8 cellular contexts compared by ENCODE assay signal in the genomic region with DNA sequence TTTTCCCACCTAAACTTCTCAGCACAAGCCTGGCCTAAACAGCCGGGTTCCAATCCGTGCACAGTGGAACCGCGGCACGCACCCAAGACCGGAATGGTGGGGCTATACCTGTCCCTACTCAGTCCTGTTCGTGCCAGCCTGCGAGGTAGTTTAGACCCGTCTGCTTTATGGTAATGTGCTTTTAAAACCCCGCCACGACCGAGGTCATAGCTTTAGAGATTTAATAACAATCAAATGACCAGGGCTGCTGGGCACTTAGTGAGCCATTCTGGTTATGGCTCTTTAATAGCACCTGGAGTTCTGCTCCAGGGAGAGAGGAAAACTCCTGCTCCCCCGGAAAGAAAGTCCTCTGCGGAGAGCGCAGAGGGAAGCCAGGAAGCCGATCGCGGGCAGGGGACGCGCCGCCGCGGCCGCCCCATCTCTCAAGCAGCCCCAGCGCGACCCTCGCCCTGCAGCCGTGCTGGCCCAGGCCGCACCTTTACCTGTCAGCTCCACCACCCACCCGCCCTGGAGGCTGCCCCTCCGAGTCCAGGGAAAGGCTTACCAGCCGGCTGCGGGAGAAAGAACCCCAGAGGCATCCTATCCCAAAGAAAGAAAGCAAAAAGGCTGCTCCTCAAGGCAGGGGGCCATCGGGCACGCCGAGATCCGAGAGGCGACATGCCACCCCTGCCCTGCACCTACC. TPM values are rescaled to one million over a fixed set of nuclear protein-coding genes. Genes with fewer than 3 reads are reported as not detected.
DNase-seq lines count a peak whose midpoint lies in the region; ATAC-seq and TF ChIP-seq lines count a peak whose summit lies in the region.

No MANE protein-coding gene starts in this region.

- no peaks in the 10 kb centered on the region for H3K9me3 Mint-ChIP-seq in progenitor cell of endocrine pancreas (ENCODE audit: low read depth)

- no peaks in the 10 kb centered on the region for H3K27me3 Mint-ChIP-seq in progenitor cell of endocrine pancreas

- H3K27me3 ChIP-seq in adrenal gland (no peaks in the 10 kb centered on the region), right atrium auricular region (no peaks in the 10 kb centered on the region)

- H3K36me3 ChIP-seq in adrenal gland (replicated peaks in 1 of 2) (no peaks in the 10 kb centered on the region), right atrium auricular region (no peaks in the 10 kb centered on the region)

- peak overlapping the region in 4 of 5 donors; percentile 81 to 89 (median 86) for H3K27ac ChIP-seq in adrenal gland
- peak overlapping the region; percentile 84 to 87 for H3K27ac ChIP-seq in right atrium auricular region

- no peaks in the 10 kb centered on the region for H3K9me3 ChIP-seq in adrenal gland (replicated peaks in 1 of 3)
- no peaks in the 10 kb centered on the region for H3K9me3 ChIP-seq in right atrium auricular region

- intact Hi-C loops in adrenal gland (cut with DNase I): loop anchor here (10.0 kb wide), 2 partner anchors 55 to 105 kb away; no protein-coding TSS in a partner anchor

- DNase-seq in AG10803 (ENCODE audit: low read depth) (no peak), RPMI8226 (peak; percentile 37), adrenal gland (peak; percentile 30 to 68 (median 43)), right atrium auricular region (ENCODE audit: low spot score) (peak; percentile 61), progenitor cell of endocrine pancreas (ENCODE audit: low spot score, unreplicated experiment) (peak; percentile 55), NCI-H1930 (lab: John Stamatoyannopoulos, UW) (no peak)

- ATAC-seq in GM18909 (IDR thresholded peaks at IDR 0.05; ENCODE audit: poor library complexity, unreplicated experiment): peak; percentile 28
- ATAC-seq in HG03103 (IDR thresholded peaks at IDR 0.05; ENCODE audit: low read depth, unreplicated experiment): peak; percentile 16

- TF ChIP-seq POLR2A in adrenal gland (IDR thresholded peaks at IDR 0.05): no peak

- peak overlapping the region; percentile 97 for H3K27ac Mint-ChIP-seq in progenitor cell of endocrine pancreas

- no peaks in the 10 kb centered on the region for H3K36me3 Mint-ChIP-seq in progenitor cell of endocrine pancreas (ENCODE audit: insufficient read depth)

- H3K4me3 Mint-ChIP-seq in progenitor cell of endocrine pancreas (ENCODE audit: low read depth): peak overlapping the region; percentile 95

- TF ChIP-seq CTCF in AG10803 (conservative IDR thresholded peaks at IDR 0.05; ENCODE audit: low read length) (no peak), adrenal gland (IDR thresholded peaks at IDR 0.05) (no peak), right atrium auricular region (IDR thresholded peaks at IDR 0.05) (no peak), progenitor cell of endocrine pancreas (IDR thresholded peaks at IDR 0.05; ENCODE audit: unreplicated experiment) (no peak)

- WGBS in adrenal gland, 4 donors: 0% methylated on average over 10 to 38 of the region's 38 CpGs

- H3K4me1 Mint-ChIP-seq in progenitor cell of endocrine pancreas (ENCODE audit: low read depth): peaks cover 36% of the 10 kb centered on the region

- H3K4me1 ChIP-seq in adrenal gland (replicated peaks in 1 of 2): peaks cover 12 to 21% of the 10 kb centered on the region in 2 donors
- peaks cover 0 to 31% of the 10 kb centered on the region in 2 donors for H3K4me1 ChIP-seq in right atrium auricular region

- H3K4me3 ChIP-seq in AG10803 (ENCODE audit: low read length) (peak overlapping the region; percentile 87), adrenal gland (peak overlapping the region; percentile 43 to 97 (median 86)), right atrium auricular region (peak overlapping the region; percentile 80 to 81)

RNA-seq across cellular contexts. Expression of a gene that starts 0.5 kb away (rescaled TPM):
- 10 to 100 TPM; 19.4 to 57.5 (median 42.8) TPM for total RNA-seq in adrenal gland
- 10 to 100 TPM; 12.1 to 27.6 (median 12.3) TPM for polyA plus RNA-seq in adrenal gland
- total RNA-seq in right atrium auricular region: 10 to 100 TPM; 11.4 to 22.8 TPM
- total RNA-seq in progenitor cell of endocrine pancreas: 28.9 and 30.0 TPM in 2 replicates

Comparison
In these comparisons a context has a peak if more than half of its experiments do, and no peak if none do; other contexts are left out.
1. DNase-seq: peak in RPMI8226 (single experiment), adrenal gland (7 of 7), right atrium auricular region (single experiment) and progenitor cell of endocrine pancreas (single experiment); none in AG10803 (single experiment) and NCI-H1930 (0 of 2).
2. Peak in every context shown above with its lines, with median percentiles within 50 percentile points of each other: H3K4me3 ChIP-seq.